Comparison of ENCODE assay signal across 9 cellular contexts in genomic region chr5:74257645-74258328, GRCh38.
A peak's percentile ranks its signal among the peaks of the same experiment; 100 is the strongest.
DNase-seq lines count a peak whose midpoint lies in the region; ATAC-seq lines count a peak whose summit lies in the region.
"Had no signal": no experiment of that assay in that cellular context is flagged by ENCODE, and none has a peak within 500 bp of the region (broad histone marks: within the 10 kb centered on the region; RNA-seq: fewer than 3 reads in every experiment).

No MANE protein-coding gene starts in this region.

- H3K9me3 Mint-ChIP-seq in activated naive CD4-positive, alpha-beta T cell treated with anti-CD3 and anti-CD28 coated beads, Interleukin-2, amount 50 U/mL, for 72 hours, result no peaks in the 10 kb centered on the region

- H3K4me1 ChIP-seq in rectal smooth muscle tissue (ENCODE audit: control insufficient read depth, insufficient read depth, low read length), result no peaks in the 10 kb centered on the region

- no peaks in the 10 kb centered on the region for H3K27me3 ChIP-seq in rectal smooth muscle tissue (ENCODE audit: control insufficient read depth, insufficient read depth, low read length)

- no peaks in the 10 kb centered on the region for H3K36me3 ChIP-seq in rectal smooth muscle tissue (ENCODE audit: control insufficient read depth, insufficient read depth, low read length)

- peak; percentile 54 for DNase-seq in NCI-H226
- DNase-seq in fibroblast of gingiva (ENCODE audit: low read depth), result peak; percentile 21
- DNase-seq in activated naive CD4-positive, alpha-beta T cell treated with anti-CD3 and anti-CD28 coated beads, Interleukin-2, amount 50 U/mL, for 72 hours (ENCODE audit: low spot score in 2 of 2), result no peak
- DNase-seq in epidermal melanocyte (ENCODE audit: insufficient read length, low spot score), result no peak
- no peak for DNase-seq in NCI-H2081 (lab: John Stamatoyannopoulos, UW)
- DNase-seq: naive B cell had no signal

- peak overlapping the region; percentile 6 for H3K27ac ChIP-seq in rectal smooth muscle tissue (ENCODE audit: low read depth, low read length)

- peak overlapping the region in 1 of 2 donors; percentile 39 for H3K27ac Mint-ChIP-seq in activated naive CD4-positive, alpha-beta T cell treated with anti-CD3 and anti-CD28 coated beads, Interleukin-2, amount 50 U/mL, for 72 hours

- ATAC-seq in GM19324 (IDR thresholded peaks at IDR 0.05; ENCODE audit: low FRiP score, unreplicated experiment), result peak; percentile 76
- ATAC-seq in activated naive CD4-positive, alpha-beta T cell treated with anti-CD3 and anti-CD28 coated beads, Interleukin-2, amount 50 U/mL, for 72 hours, result no peak
- no peak for ATAC-seq in GM21367 (IDR thresholded peaks at IDR 0.05; ENCODE audit: unreplicated experiment)

- H3K36me3 Mint-ChIP-seq in activated naive CD4-positive, alpha-beta T cell treated with anti-CD3 and anti-CD28 coated beads, Interleukin-2, amount 50 U/mL, for 72 hours, result no peaks in the 10 kb centered on the region
- H3K36me3 Mint-ChIP-seq: naive B cell had no signal

- no peak overlapping the region for H3K9ac ChIP-seq in rectal smooth muscle tissue (ENCODE audit: low read length)

- H3K4me3 ChIP-seq in rectal smooth muscle tissue (ENCODE audit: low read length), result no peak overlapping the region

Comparison
In these comparisons a context has a peak if more than half of its experiments do, and no peak if none do; other contexts are left out.
1. DNase-seq: peak in NCI-H226 (single experiment) and fibroblast of gingiva (single experiment); none in activated naive CD4-positive, alpha-beta T cell treated with anti-CD3 and anti-CD28 coated beads, Interleukin-2, amount 50 U/mL, for 72 hours (0 of 2), epidermal melanocyte (single experiment) and NCI-H2081 (0 of 2).